ENCODE assay signal across 1 cellular context in genomic region chr5:159800131-159800830, GRCh38.
TF ChIP-seq lines count a peak whose summit lies in the region.

No MANE protein-coding gene starts in this region.

TF ChIP-seq in IMR-90, 13 proteins besides CTCF, POLR2A, EP300 and RAD21 (continued from another document):
- TF ChIP-seq ELK1 (IDR thresholded peaks at IDR 0.05; ENCODE audit: borderline replicate concordance, low read depth, low read length) = no peak
- no peak for TF ChIP-seq CEBPB (IDR thresholded peaks at IDR 0.05; ENCODE audit: low read depth, low read length)
